23 cellular contexts compared by ENCODE assay signal in genomic region chr10:131888186-131888604, GRCh38. TPM values are rescaled to one million over a fixed set of nuclear protein-coding genes. Genes with fewer than 3 reads are reported as not detected.
DNase-seq lines count a peak whose midpoint lies in the region; ATAC-seq and TF ChIP-seq lines count a peak whose summit lies in the region.
"Had no signal": no experiment of that assay in that cellular context is flagged by ENCODE, and none has a peak within 500 bp of the region (broad histone marks: within the 10 kb centered on the region; RNA-seq: fewer than 3 reads in every experiment).

No MANE protein-coding gene starts in this region.

- no peak for TF ChIP-seq CTCF in hepatocyte (IDR thresholded peaks at IDR 0.05; ENCODE audit: poor library complexity)

- no peaks in the 10 kb centered on the region for H3K27me3 ChIP-seq in hepatocyte
- H3K27me3 ChIP-seq: testis had no signal

- DNase-seq in EL (peak; percentile 12), M059J (ENCODE audit: low read depth) (peak; percentile 90), T1000 (lab: John Stamatoyannopoulos, UW) (peak; percentile 16), hepatocyte (ENCODE audit: low spot score) (peak; percentile 2)
- DNase-seq: activated CD4-positive, alpha-beta memory T cell treated with anti-CD3 and anti-CD28 coated beads for 36 hours; activated CD8-positive, alpha-beta memory T cell treated with anti-CD3 and anti-CD28 coated beads, Interleukin-2, amount 50 U/mL, for 48 hours; activated naive CD8-positive, alpha-beta T cell treated with anti-CD3 and anti-CD28 coated beads, Interleukin-2, amount 10 ng/mL, durations not matched to agents 7 days and 5 days; cerebellar nuclear complex; KG1; left ventricle myocardium inferior; naive thymus-derived CD8-positive, alpha-beta T cell; NCI-H1092; NCI-H187 treated with DMSO at 0.1 percent for 48 hours; NCI-H526 treated with DMSO at 0.1 percent for 48 hours; SHP77; small intestine; testis had no signal

- H3K4me3 ChIP-seq in hepatocyte: no peak overlapping the region
- H3K4me3 ChIP-seq: GM23338, left ventricle myocardium inferior, testis had no signal

- ATAC-seq in GM19035 (IDR thresholded peaks at IDR 0.05; ENCODE audit: unreplicated experiment) (no peak), GM21390 (IDR thresholded peaks at IDR 0.05; ENCODE audit: unreplicated experiment) (no peak), GM18520 (IDR thresholded peaks at IDR 0.05; ENCODE audit: unreplicated experiment) (no peak)
- ATAC-seq: GM23338; naive thymus-derived CD8-positive, alpha-beta T cell; stimulated activated effector memory CD8-positive, alpha-beta T cell treated with anti-CD3 and anti-CD28 coated beads, Interleukin-12 subunit alpha, Interleukin-12 subunit beta, amount 100 ng/mL, for 72 hours had no signal

- H3K79me2 ChIP-seq in hepatocyte: no peaks in the 10 kb centered on the region

- H3K9me3 ChIP-seq in hepatocyte (ENCODE audit: low read depth): no peaks in the 10 kb centered on the region
- H3K9me3 ChIP-seq: left ventricle myocardium inferior, testis had no signal

- peaks cover 5% of the 10 kb centered on the region for H3K4me1 ChIP-seq in hepatocyte (ENCODE audit: insufficient read depth)

- H3K27ac ChIP-seq in hepatocyte: no peak overlapping the region
- H3K27ac ChIP-seq: C4-2B, left ventricle myocardium inferior, testis had no signal

- no peak overlapping the region for H2AFZ ChIP-seq in hepatocyte
- H2AFZ ChIP-seq: GM23338 had no signal

- no peak overlapping the region for H3K4me2 ChIP-seq in hepatocyte
- H3K4me2 ChIP-seq: GM23338 had no signal

- WGBS in hepatocyte (ENCODE audit: low lambda C conversion rate, missing lambda C conversion rate): 77% methylated on average over 6 of the region's 6 CpGs

- no peaks in the 10 kb centered on the region for H3K36me3 ChIP-seq in hepatocyte (replicated peaks; ENCODE audit: insufficient read depth, low read depth)
- H3K36me3 ChIP-seq: left ventricle myocardium inferior had no signal

- no peaks in the 10 kb centered on the region for H3K9me2 ChIP-seq in hepatocyte (replicated peaks; ENCODE audit: insufficient read depth)

- no peaks in the 10 kb centered on the region for H4K20me1 ChIP-seq in hepatocyte (ENCODE audit: insufficient read depth, poor library complexity, severe bottlenecking)

RNA-seq across cellular contexts. Expression of gene PPP2R2D, which starts 12.6 kb away (rescaled TPM):
- 28.3 and 36.1 TPM in 2 replicates for total RNA-seq in M059J (2014; rRNA removed; shearing (Covaris generic))
- 32.1 and 38.0 TPM in 2 replicates for total RNA-seq in hepatocyte
- polyA plus RNA-seq in hepatocyte: 25.9 and 27.8 TPM in 2 replicates

Comparison
In these comparisons a context has a peak if more than half of its experiments do, and no peak if none do; other contexts are left out.
1. DNase-seq: peak in every context shown above with its lines; median percentile 90 in M059J; 16 in T1000; 12 in EL; 2 in hepatocyte.